8 cellular contexts compared by ENCODE assay signal in genomic region chr2:224938670-224939309, GRCh38.
DNase-seq lines count a peak whose midpoint lies in the region; ATAC-seq and TF ChIP-seq lines count a peak whose summit lies in the region.

No MANE protein-coding gene starts in this region.

- H3K36me3 ChIP-seq in SJCRH30 = no peaks in the 10 kb centered on the region
- no peaks in the 10 kb centered on the region for H3K36me3 ChIP-seq in hepatocyte (replicated peaks; ENCODE audit: insufficient read depth, low read depth)

- ATAC-seq in GM19043 (IDR thresholded peaks at IDR 0.05; ENCODE audit: low read depth, unreplicated experiment) (peak; percentile 41), HG02884 (IDR thresholded peaks at IDR 0.05; ENCODE audit: unreplicated experiment) (peak; percentile 36)

- H3K27ac ChIP-seq in SJCRH30 (peak overlapping the region; percentile 35), hepatocyte (no peak overlapping the region)

- H3K27me3 ChIP-seq in SJCRH30 (no peaks in the 10 kb centered on the region), hepatocyte (no peaks in the 10 kb centered on the region)

- H3K79me2 ChIP-seq in hepatocyte = no peaks in the 10 kb centered on the region

- H3K9me2 ChIP-seq in hepatocyte (replicated peaks; ENCODE audit: insufficient read depth) = no peaks in the 10 kb centered on the region

- 68% methylated on average over 7 of the region's 7 CpGs for WGBS in hepatocyte (ENCODE audit: low lambda C conversion rate, missing lambda C conversion rate)

- no peak overlapping the region for H2AFZ ChIP-seq in hepatocyte

- H3K4me3 ChIP-seq in SJCRH30 (peak overlapping the region; percentile 12; the same call in 1 of the 2 replicates), hepatocyte (no peak overlapping the region)

- no peaks in the 10 kb centered on the region for H4K20me1 ChIP-seq in hepatocyte (ENCODE audit: insufficient read depth, poor library complexity, severe bottlenecking)

- H3K4me2 ChIP-seq in hepatocyte = no peak overlapping the region

- no peak for TF ChIP-seq CTCF in hepatocyte (IDR thresholded peaks at IDR 0.05; ENCODE audit: poor library complexity)

- peak; percentile 75 to 91 for DNase-seq in SJCRH30
- peak; percentile 8 for DNase-seq in kidney tubule cell (ENCODE audit: low spot score)
- no peak for DNase-seq in SW480 (ENCODE audit: low spot score)
- no peak for DNase-seq in HUDEP-2 (lab: John Stamatoyannopoulos, UW; ENCODE audit: unreplicated experiment in 76 of 76)
- no peak for DNase-seq in stimulated activated CD4-positive, alpha-beta T cell treated with anti-CD3 and anti-CD28 coated beads, Interleukin-4, amount 100 ng/mL, for 1 hour
- no peak for DNase-seq in hepatocyte (ENCODE audit: low spot score)

- no peaks in the 10 kb centered on the region for H3K9me3 ChIP-seq in SJCRH30 (replicated peaks)
- H3K9me3 ChIP-seq in hepatocyte (ENCODE audit: low read depth) = no peaks in the 10 kb centered on the region

- peaks cover 18% of the 10 kb centered on the region for H3K4me1 ChIP-seq in SJCRH30
- H3K4me1 ChIP-seq in hepatocyte (ENCODE audit: insufficient read depth) = no peaks in the 10 kb centered on the region

Comparison
In these comparisons a context has a peak if more than half of its experiments do, and no peak if none do; other contexts are left out.
1. DNase-seq: peak in SJCRH30 (2 of 2) and kidney tubule cell (single experiment); none in SW480 (single experiment), HUDEP-2 (0 of 76), stimulated activated CD4-positive, alpha-beta T cell treated with anti-CD3 and anti-CD28 coated beads, Interleukin-4, amount 100 ng/mL, for 1 hour (single experiment) and hepatocyte (single experiment).